In genomic region chr4:127623755-127624087, GRCh38 we compare ENCODE assay signal across 8 cellular contexts. TPM values are rescaled to one million over a fixed set of nuclear protein-coding genes. Genes with fewer than 3 reads are reported as not detected.
DNase-seq lines count a peak whose midpoint lies in the region; ATAC-seq and TF ChIP-seq lines count a peak whose summit lies in the region.

No MANE protein-coding gene starts in this region.

- CTCF ChIA-PET in WTC11 (lab: Charles Lee), result interaction anchor here (0.7 to 2.3 kb wide), 6 partner anchors 9 to 152 kb away, joined by 3 to 17 read pairs (median 6); partner anchors contain the start of gene INTU

- no peak overlapping the region for H3K27ac Mint-ChIP-seq in WTC11

- ATAC-seq in GM18907 (IDR thresholded peaks at IDR 0.05; ENCODE audit: unreplicated experiment), result peak; percentile 9
- ATAC-seq in WTC11, result no peak
- peak; percentile 13 to 34 for ATAC-seq in left cardiac atrium
- ATAC-seq in sciatic nerve, result peak; percentile 58
- no peak for ATAC-seq in HG03571 (IDR thresholded peaks at IDR 0.05; ENCODE audit: unreplicated experiment)
- ATAC-seq in GM21390 (IDR thresholded peaks at IDR 0.05; ENCODE audit: unreplicated experiment), result no peak
- ATAC-seq in left lobe of liver, result no peak

- TF ChIP-seq CTCF in WTC11 (IDR thresholded peaks at IDR 0.05), result no peak

- DNase-seq in WTC11 (ENCODE audit: low spot score) (no peak), left cardiac atrium (no peak), sciatic nerve (ENCODE audit: low spot score) (no peak), ACHN (no peak), left lobe of liver (ENCODE audit: low spot score) (no peak)

- peaks cover 11% of the 10 kb centered on the region for H3K4me1 Mint-ChIP-seq in WTC11

- H3K9me3 Mint-ChIP-seq in WTC11, result no peaks in the 10 kb centered on the region

- H3K36me3 Mint-ChIP-seq in WTC11, result no peaks in the 10 kb centered on the region

- POLR2A ChIA-PET in WTC11 (lab: Charles Lee), result interaction anchor here (1.4 kb wide), 1 partner anchor 9 kb away, joined by 8 read pairs; the partner anchor contains the start of gene INTU

- in situ Hi-C loops in ACHN (cut with HindIII; ENCODE audit: low pct_ligation_motif_present, low pct_unique_long_range_greater_than_20kb, low sequenced_read_pairs), result no loop called here

- peak overlapping the region; percentile 81 for H3K4me3 Mint-ChIP-seq in WTC11

- intact Hi-C loops in left cardiac atrium (cut with DNase I), result no loop called here
- intact Hi-C loops in sciatic nerve (cut with DNase I), result no loop called here

- peaks cover 42% of the 10 kb centered on the region for H3K27me3 Mint-ChIP-seq in WTC11 (ENCODE audit: low read depth)

TF ChIP-seq in WTC11, 78 proteins besides CTCF, POLR2A, EP300 and RAD21:
- TF ChIP-seq NFATC4 (CRISPR knock-in tag; IDR thresholded peaks at IDR 0.05), result no peak
- no peak for TF ChIP-seq TCF7 (CRISPR knock-in tag; IDR thresholded peaks at IDR 0.05; ENCODE audit: low read depth)
- TF ChIP-seq, protein P1, sequence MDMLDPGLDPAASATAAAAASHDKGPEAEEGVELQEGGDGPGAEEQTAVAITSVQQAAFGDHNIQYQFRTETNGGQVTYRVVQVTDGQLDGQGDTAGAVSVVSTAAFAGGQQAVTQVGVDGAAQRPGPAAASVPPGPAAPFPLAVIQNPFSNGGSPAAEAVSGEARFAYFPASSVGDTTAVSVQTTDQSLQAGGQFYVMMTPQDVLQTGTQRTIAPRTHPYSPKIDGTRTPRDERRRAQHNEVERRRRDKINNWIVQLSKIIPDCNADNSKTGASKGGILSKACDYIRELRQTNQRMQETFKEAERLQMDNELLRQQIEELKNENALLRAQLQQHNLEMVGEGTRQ (CRISPR knock-in tag; IDR thresholded peaks at IDR 0.05), result no peak

RNA-seq across cellular contexts. Expression of gene INTU, which starts 9.0 kb away (rescaled TPM):
- total RNA-seq in WTC11 (2021) (15.0 to 18.6 TPM (median 17.9 TPM) in 3 replicates), left cardiac atrium (1 to 10 TPM; 5.3 to 5.6 TPM), sciatic nerve (24.2 TPM), left lobe of liver (1.1 TPM)

Comparison
In these comparisons a context has a peak if more than half of its experiments do, and no peak if none do; other contexts are left out.
1. ATAC-seq: peak in GM18907 (single experiment), left cardiac atrium (2 of 2) and sciatic nerve (single experiment); none in WTC11 (single experiment), HG03571 (single experiment), GM21390 (single experiment) and left lobe of liver (single experiment).